9 cellular contexts compared by ENCODE assay signal in the genomic region with DNA sequence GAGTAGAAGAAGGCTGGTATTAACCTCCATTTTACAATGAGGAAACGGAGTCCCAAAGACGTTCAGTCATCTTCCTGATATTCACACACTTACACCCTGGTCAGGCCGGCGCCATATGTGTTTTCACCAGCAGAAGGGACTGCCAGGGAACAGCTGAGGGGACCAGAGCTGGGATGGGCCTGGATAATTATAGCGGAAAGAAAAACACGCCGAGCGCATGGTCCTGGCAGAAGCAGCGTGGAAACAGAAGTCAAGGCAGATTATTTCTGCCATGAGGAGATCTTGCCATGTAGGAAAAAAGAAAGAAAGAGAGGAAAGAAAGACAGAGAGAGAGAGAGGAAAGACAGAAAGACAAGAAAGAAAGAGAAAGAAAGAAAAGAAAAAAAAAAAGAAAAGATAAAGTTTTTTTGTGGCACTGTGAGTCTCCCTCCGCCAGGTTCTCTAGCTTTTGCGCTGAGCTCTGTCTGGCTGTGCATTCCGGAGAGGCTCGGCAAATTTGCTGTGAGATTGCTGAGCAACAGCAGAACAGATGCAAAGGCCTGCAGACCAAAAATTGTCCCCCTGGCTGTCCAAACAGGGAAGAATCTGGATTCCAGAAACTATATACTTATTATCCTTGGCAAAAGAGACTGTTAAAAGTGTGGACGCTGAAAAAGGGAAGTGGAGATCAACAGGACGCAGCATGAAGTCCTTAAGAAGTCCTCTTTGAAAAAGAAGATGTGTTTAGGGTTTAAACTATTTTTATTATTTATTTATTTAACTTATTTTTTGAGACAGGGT. TPM values are rescaled to one million over a fixed set of nuclear protein-coding genes. Genes with fewer than 3 reads are reported as not detected.
A peak's percentile ranks its signal among the peaks of the same experiment; 100 is the strongest.
DNase-seq lines count a peak whose midpoint lies in the region; ATAC-seq and TF ChIP-seq lines count a peak whose summit lies in the region.
"Had no signal": no experiment of that assay in that cellular context is flagged by ENCODE, and none has a peak within 500 bp of the region (broad histone marks: within the 10 kb centered on the region; RNA-seq: fewer than 3 reads in every experiment).

No MANE protein-coding gene starts in this region.

- no peak overlapping the region for H4K91ac ChIP-seq in mesenchymal stem cell (ENCODE audit: low read length)

- H3K27ac Mint-ChIP-seq in Calu3 (ENCODE audit: unreplicated experiment) = peak overlapping the region; percentile 95

- no peak overlapping the region for H4K8ac ChIP-seq in mesenchymal stem cell (ENCODE audit: low read length)

- peak overlapping the region; percentile 77 for H3K9ac ChIP-seq in mesenchymal stem cell (ENCODE audit: low read length)

- no peaks in the 10 kb centered on the region for H3K9me3 Mint-ChIP-seq in Calu3 (ENCODE audit: low read depth, unreplicated experiment)

- H3K23ac ChIP-seq in mesenchymal stem cell (ENCODE audit: low read length in 2 of 2) = no peak overlapping the region

- ATAC-seq in aorta (ENCODE audit: low FRiP score) (no peak), GM18519 (IDR thresholded peaks at IDR 0.05; ENCODE audit: low FRiP score, unreplicated experiment) (no peak), GM19395 (IDR thresholded peaks at IDR 0.05; ENCODE audit: unreplicated experiment) (no peak)

- TF ChIP-seq CTCF in Calu3 (IDR thresholded peaks at IDR 0.05; ENCODE audit: unreplicated experiment) = no peak

- H3K4me3 Mint-ChIP-seq in Calu3 (ENCODE audit: low read depth, unreplicated experiment) = peak overlapping the region; percentile 99

- peaks cover 26% of the 10 kb centered on the region for H3K4me1 Mint-ChIP-seq in Calu3 (ENCODE audit: low read depth, unreplicated experiment)

- peak overlapping the region; percentile 60 for H2AFZ ChIP-seq in mesenchymal stem cell (ENCODE audit: low read depth, low read length)

- H3K4me1 ChIP-seq in mesenchymal stem cell (ENCODE audit: control insufficient read depth, insufficient read depth, low read depth, low read length) (peaks cover 27% of the 10 kb centered on the region), aorta (ENCODE audit: control insufficient read depth in 1 of 2, insufficient read depth in 2 of 2, low read length in 2 of 2) (no peaks in the 10 kb centered on the region)

- H3K27me3 Mint-ChIP-seq in Calu3 (ENCODE audit: unreplicated experiment) = no peaks in the 10 kb centered on the region

- no peak for DNase-seq in Calu3
- DNase-seq in NCI-H1417 (lab: John Stamatoyannopoulos, UW) = peak; percentile 42 to 94 (median 45)
- DNase-seq in mesenchymal stem cell = no peak
- DNase-seq in aorta = peak; percentile 26 to 55
- DNase-seq in amygdala (lab: John Stamatoyannopoulos, UW) = no peak

- H3K27ac ChIP-seq in angular gyrus (ENCODE audit: low read depth, low read length) = peak overlapping the region; percentile 90
- peak overlapping the region; percentile 2 for H3K27ac ChIP-seq in mesenchymal stem cell (ENCODE audit: low read length, poor library complexity, severe bottlenecking)
- peak overlapping the region in 1 of 2 donors; percentile 57 for H3K27ac ChIP-seq in aorta (ENCODE audit: low read depth in 1 of 2, low read length in 2 of 2)

- peaks cover 3% of the 10 kb centered on the region for H3K79me1 ChIP-seq in mesenchymal stem cell (replicated peaks; ENCODE audit: low read length, poor library complexity, severe bottlenecking)

- no peak overlapping the region for H3K14ac ChIP-seq in mesenchymal stem cell (ENCODE audit: low read length in 2 of 2)

- H2BK5ac ChIP-seq in mesenchymal stem cell (ENCODE audit: low read depth, low read length, poor library complexity, severe bottlenecking) = no peak overlapping the region

- H3K36me3 ChIP-seq in mesenchymal stem cell (ENCODE audit: control insufficient read depth in 1 of 2, insufficient read depth in 2 of 2, low read depth in 1 of 2, low read length in 2 of 2) = no peaks in the 10 kb centered on the region
- no peaks in the 10 kb centered on the region for H3K36me3 ChIP-seq in aorta (ENCODE audit: control insufficient read depth in 1 of 2, insufficient read depth in 2 of 2, low read length in 1 of 2)

- 88% methylated on average over 13 of the region's 15 CpGs for WGBS in mesenchymal stem cell
- 6 to 8% methylated on average over 15 of the region's 15 CpGs for WGBS in aorta, 2 donors

- H2BK15ac ChIP-seq in mesenchymal stem cell (ENCODE audit: low read depth, poor library complexity, severe bottlenecking) = no peak overlapping the region

- H3K4me2 ChIP-seq in mesenchymal stem cell (ENCODE audit: low read length, poor library complexity, severe bottlenecking) = peak overlapping the region; percentile 74

- H3K27me3 ChIP-seq in mesenchymal stem cell (ENCODE audit: control insufficient read depth in 1 of 2, insufficient read depth in 1 of 2, low read length in 2 of 2) (peaks cover 0 to 4% of the 10 kb centered on the region in 2 experiments), aorta (ENCODE audit: control insufficient read depth in 1 of 2, insufficient read depth in 2 of 2, low read length in 1 of 2) (no peaks in the 10 kb centered on the region)

- peak overlapping the region in 1 of 2 experiments; percentile 33 for H3K18ac ChIP-seq in mesenchymal stem cell (ENCODE audit: low read depth in 1 of 2, low read length in 2 of 2)

- H3K4ac ChIP-seq in mesenchymal stem cell (ENCODE audit: low read depth in 1 of 2, low read length in 2 of 2) = peak overlapping the region in 1 of 2 experiments; percentile 17

- intact Hi-C loops in Calu3 (cut with micrococcal nuclease; ENCODE audit: unreplicated experiment) = no loop called here
- intact Hi-C loops in aorta (cut with DNase I) = no loop called here

- H2BK12ac ChIP-seq in mesenchymal stem cell (ENCODE audit: low read length in 2 of 2) = peak overlapping the region in 1 of 2 experiments; percentile 26

- H3K9me3 ChIP-seq in mesenchymal stem cell (ENCODE audit: control insufficient read depth, low read length) (no peaks in the 10 kb centered on the region), aorta (ENCODE audit: control insufficient read depth, low read length) (no peaks in the 10 kb centered on the region)

- H3K4me3 ChIP-seq in mesenchymal stem cell (ENCODE audit: insufficient read depth in 1 of 2, low read depth in 1 of 2, low read length in 2 of 2) = peak overlapping the region in 1 of 2 experiments; percentile 89
- H3K4me3 ChIP-seq in aorta (ENCODE audit: low read length in 2 of 2) = peak overlapping the region in 1 of 2 donors; percentile 29

- BruUV-seq in Calu3 (replicated peaks; lab: Mats Ljungman, UMichigan) = TSS peak; percentile 91

- H2BK120ac ChIP-seq in mesenchymal stem cell (ENCODE audit: low read depth, low read length) = no peak overlapping the region

- H3K36me3 Mint-ChIP-seq in Calu3 (ENCODE audit: insufficient read depth, unreplicated experiment) = peaks cover 28% of the 10 kb centered on the region

- H2AK5ac ChIP-seq in mesenchymal stem cell (ENCODE audit: low read length, severe bottlenecking) = no peak overlapping the region

- CTCF ChIA-PET in Calu3 (lab: Charles Lee) = interaction anchor here (0.5 kb wide), 1 partner anchor 70 kb away, joined by 6 read pairs; no protein-coding TSS in a partner anchor

RNA-seq across cellular contexts. Expression of gene UCP2, which starts 1.3 kb away (rescaled TPM):
- total RNA-seq in Calu3 (2022) (14.7 and 16.6 TPM in 2 replicates), aorta (10 to 100 TPM; 27.4 to 45.4 TPM)
- polyA plus RNA-seq in mesenchymal stem cell (2013, experiment 1 of 2) = 19.7 TPM
- 20.0 TPM for polyA plus RNA-seq in mesenchymal stem cell (2013, experiment 2 of 2)
- 10 to 100 TPM in 1 of 2 donors, 1 to 10 TPM in 1; 7.3 to 44.3 TPM for polyA plus RNA-seq in aorta
- total RNA-seq: HT1080 had no signal

RNA-seq across cellular contexts. Expression of gene UCP3, which starts 24.9 kb away (rescaled TPM):
- total RNA-seq in Calu3 (2022) (1.9 and 3.4 TPM in 2 replicates), aorta (1 to 10 TPM; 2.6 to 3.1 TPM)
- polyA plus RNA-seq in mesenchymal stem cell (2013, experiment 1 of 2) = 0.23 TPM
- polyA plus RNA-seq in mesenchymal stem cell (2013, experiment 2 of 2) = 0.33 TPM
- 1 to 10 TPM in 1 of 2 donors, under 1 TPM in 1; 0.38 to 2.3 TPM for polyA plus RNA-seq in aorta

RNA-seq across cellular contexts. Expression of gene DNAJB13, which starts 33.1 kb away (rescaled TPM):
- total RNA-seq in Calu3 (2022) (0.50 and 1.1 TPM in 2 replicates), aorta (not detected)
- 0.10 TPM for polyA plus RNA-seq in mesenchymal stem cell (2013, experiment 1 of 2)
- polyA plus RNA-seq in mesenchymal stem cell (2013, experiment 2 of 2) = 0.04 TPM
- not detected for polyA plus RNA-seq in aorta

Comparison
In these comparisons a context has a peak if more than half of its experiments do, and no peak if none do; other contexts are left out.
1. DNase-seq: peak in NCI-H1417 (3 of 3) and aorta (2 of 2); none in Calu3 (single experiment), mesenchymal stem cell (single experiment) and amygdala (0 of 56).